In the genomic region with DNA sequence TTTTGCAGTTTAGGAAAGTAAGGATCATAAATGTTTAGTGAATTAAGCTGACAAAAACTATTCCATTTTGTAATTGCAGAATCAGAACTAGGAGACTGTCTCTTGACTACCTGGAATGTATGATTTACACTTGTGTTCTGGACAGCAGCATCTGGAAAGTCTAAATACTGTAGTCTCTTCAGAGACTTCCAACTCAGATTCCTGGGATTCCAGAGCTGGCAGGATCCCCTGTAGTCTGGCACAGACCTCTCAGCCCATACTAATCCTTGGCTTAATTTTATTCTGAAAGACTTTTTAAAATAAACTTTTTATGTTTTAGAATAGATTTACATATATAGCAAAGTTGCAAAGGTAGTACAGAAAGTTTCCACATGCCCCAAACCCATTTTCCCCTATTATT, we compare ENCODE assay signal across 24 cellular contexts.
"Had no signal": no experiment of that assay in that cellular context is flagged by ENCODE, and none has a peak within 500 bp of the region (broad histone marks: within the 10 kb centered on the region; RNA-seq: fewer than 3 reads in every experiment).

No MANE protein-coding gene starts in this region.

- H3K9ac ChIP-seq: parathyroid adenoma had no signal

- DNase-seq: naive thymus-derived CD4-positive, alpha-beta T cell; natural killer cell; occipital lobe; ovary; posterior cingulate gyrus; psoas muscle; right cardiac atrium; right lobe of liver; sigmoid colon; small intestine; stimulated activated CD4-positive, alpha-beta T cell treated with anti-CD3 and anti-CD28 coated beads, Interleukin-15, amount 100 ng/mL, for 24 hours; stimulated activated CD4-positive, alpha-beta T cell treated with anti-CD3 and anti-CD28 coated beads, Interleukin-2, amount 100 ng/mL, for 24 hours; stimulated activated CD4-positive, alpha-beta T cell treated with anti-CD3 and anti-CD28 coated beads, Interleukin-2, amount 100 ng/mL, for 48 hours; stimulated activated CD4-positive, alpha-beta T cell treated with anti-CD3 and anti-CD28 coated beads, Interleukin-4, amount 100 ng/mL, for 24 hours; stimulated activated naive B cell treated with anti-CD40 and anti-IgM and Interleukin-4, amounts not matched to agents 10 μg/mL and 1 μg/mL and 100 μg/mL, for 72 hours; stimulated activated naive CD4-positive, alpha-beta T cell treated with Interleukin-2 at 50 U/mL for 16 hours; stomach; thyroid gland; transverse colon; upper lobe of right lung; uterus had no signal

- H3K36me3 ChIP-seq: ovary, right lobe of liver, sigmoid colon, stomach, thoracic aorta, thyroid gland, transverse colon, upper lobe of right lung, uterus had no signal

- FAIRE-seq: small intestine had no signal

- H3K4me1 ChIP-seq: parathyroid adenoma, psoas muscle, right lobe of liver, thyroid gland, transverse colon, upper lobe of right lung, uterus had no signal

- H3K27me3 ChIP-seq: ovary, sigmoid colon, stomach, thyroid gland, transverse colon, upper lobe of right lung, uterus had no signal

- H3K9me3 ChIP-seq: ovary, psoas muscle, right lobe of liver, sigmoid colon, thoracic aorta, thyroid gland, transverse colon, upper lobe of right lung, uterus had no signal

- H3K79me2 ChIP-seq: parathyroid adenoma had no signal

- H3K27ac ChIP-seq: ovary, parathyroid adenoma, psoas muscle, right lobe of liver, sigmoid colon, stomach, thoracic aorta, thyroid gland, transverse colon, upper lobe of right lung, uterus had no signal

- ATAC-seq: naive thymus-derived CD4-positive, alpha-beta T cell; natural killer cell; psoas muscle; right cardiac atrium; right lobe of liver; stimulated activated effector memory CD8-positive, alpha-beta T cell treated with anti-CD3 and anti-CD28 coated beads, Interleukin-12 subunit alpha, Interleukin-12 subunit beta, amount 100 ng/mL, for 72 hours; stimulated activated naive B cell treated with anti-CD40 and anti-IgM and Interleukin-4, amounts not matched to agents 10 μg/mL and 1 μg/mL and 100 μg/mL, for 72 hours; upper lobe of right lung had no signal

- H2AFZ ChIP-seq: parathyroid adenoma had no signal

- H3K4me3 ChIP-seq: ovary, psoas muscle, right lobe of liver, sigmoid colon, stomach, thoracic aorta, thyroid gland, transverse colon, upper lobe of right lung, uterus had no signal
